In the genomic region with DNA sequence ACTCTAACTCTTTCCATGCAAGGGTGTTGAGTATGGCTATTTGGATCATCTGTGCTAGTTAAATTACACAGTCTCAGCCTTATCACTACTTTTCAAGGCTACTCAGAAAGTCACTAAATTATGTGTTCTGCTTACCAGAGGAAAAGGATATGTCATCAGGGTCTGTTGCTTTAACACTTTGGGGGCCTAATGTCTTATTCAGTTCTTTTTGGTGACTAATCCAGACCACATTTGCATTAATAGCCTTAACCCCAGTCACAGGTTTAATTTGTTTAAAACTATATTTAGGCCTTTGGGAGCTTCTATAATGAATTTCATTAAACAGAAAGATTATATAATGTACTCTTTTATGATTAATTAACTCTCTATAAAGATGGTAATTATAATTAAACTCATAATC, we compare ENCODE assay signal across 14 cellular contexts.
"Had no signal": no experiment of that assay in that cellular context is flagged by ENCODE, and none has a peak within 500 bp of the region (broad histone marks: within the 10 kb centered on the region; RNA-seq: fewer than 3 reads in every experiment).

No MANE protein-coding gene starts in this region.

- H3K27me3 ChIP-seq: hepatocyte, right lobe of liver had no signal

- H2AFZ ChIP-seq: hepatocyte had no signal

- H3K27ac Mint-ChIP-seq: activated B cell treated with CpG ODN at 0.5 μM for 24 hours; activated CD4-positive, alpha-beta T cell treated with anti-CD3 and anti-CD28 coated beads, Interleukin-2, amount 10 ng/mL, durations not matched to agents 24 days and 14 days; activated naive CD4-positive, alpha-beta T cell treated with anti-CD3 and anti-CD28 coated beads for 36 hours; dendritic cell treated with granulocyte-macrophage colony-stimulating factor and Interleukin-4, amounts not matched to agents 40 ng/mL and 50 ng/mL, for 4 days; effector memory CD8-positive, alpha-beta T cell; progenitor cell of endocrine pancreas; T-helper 1 cell treated with Interleukin-12 subunit alpha and Interleukin-12 subunit beta and Interleukin-4 antibody, amounts not matched to agents 30 μg/mL and 1 μg/mL, for 36 hours had no signal

- ATAC-seq: effector memory CD8-positive, alpha-beta T cell; left ventricle myocardium superior; right lobe of liver had no signal

- H3K9me3 ChIP-seq: right lobe of liver had no signal

- DNase-seq: activated B cell treated with CpG ODN at 0.5 μM for 24 hours; activated CD4-positive, alpha-beta T cell treated with anti-CD3 and anti-CD28 coated beads, Interleukin-2, amount 10 ng/mL, durations not matched to agents 24 days and 14 days; activated naive CD4-positive, alpha-beta T cell treated with anti-CD3 and anti-CD28 coated beads for 36 hours; cerebellar nuclear complex; effector memory CD8-positive, alpha-beta T cell; kidney; left ventricle myocardium superior; right lobe of liver; stimulated activated naive CD4-positive, alpha-beta T cell treated with Interleukin-2 at 50 U/mL for 16 hours had no signal

- H3K36me3 ChIP-seq: right lobe of liver had no signal

- H3K27me3 Mint-ChIP-seq: activated B cell treated with CpG ODN at 0.5 μM for 24 hours; activated CD4-positive, alpha-beta T cell treated with anti-CD3 and anti-CD28 coated beads, Interleukin-2, amount 10 ng/mL, durations not matched to agents 24 days and 14 days; dendritic cell treated with granulocyte-macrophage colony-stimulating factor and Interleukin-4, amounts not matched to agents 40 ng/mL and 50 ng/mL, for 4 days; effector memory CD8-positive, alpha-beta T cell; progenitor cell of endocrine pancreas had no signal

- H3K27ac ChIP-seq: epithelial cell of prostate, hepatocyte, right lobe of liver had no signal

- H3K9me3 Mint-ChIP-seq: activated B cell treated with CpG ODN at 0.5 μM for 24 hours; activated CD4-positive, alpha-beta T cell treated with anti-CD3 and anti-CD28 coated beads, Interleukin-2, amount 10 ng/mL, durations not matched to agents 24 days and 14 days; activated naive CD4-positive, alpha-beta T cell treated with anti-CD3 and anti-CD28 coated beads for 36 hours; T-helper 1 cell treated with Interleukin-12 subunit alpha and Interleukin-12 subunit beta and Interleukin-4 antibody, amounts not matched to agents 30 μg/mL and 1 μg/mL, for 36 hours had no signal

- H3K79me2 ChIP-seq: hepatocyte had no signal

- H3K4me1 Mint-ChIP-seq: activated CD4-positive, alpha-beta T cell treated with anti-CD3 and anti-CD28 coated beads, Interleukin-2, amount 10 ng/mL, durations not matched to agents 24 days and 14 days had no signal

- H3K4me2 ChIP-seq: hepatocyte had no signal

- H3K4me3 Mint-ChIP-seq: activated B cell treated with CpG ODN at 0.5 μM for 24 hours; activated CD4-positive, alpha-beta T cell treated with anti-CD3 and anti-CD28 coated beads, Interleukin-2, amount 10 ng/mL, durations not matched to agents 24 days and 14 days; activated naive CD4-positive, alpha-beta T cell treated with anti-CD3 and anti-CD28 coated beads for 36 hours; dendritic cell treated with granulocyte-macrophage colony-stimulating factor and Interleukin-4, amounts not matched to agents 40 ng/mL and 50 ng/mL, for 4 days; effector memory CD8-positive, alpha-beta T cell; T-helper 1 cell treated with Interleukin-12 subunit alpha and Interleukin-12 subunit beta and Interleukin-4 antibody, amounts not matched to agents 30 μg/mL and 1 μg/mL, for 36 hours had no signal

- H3K4me1 ChIP-seq: right lobe of liver had no signal

- H3K4me3 ChIP-seq: hepatocyte, right lobe of liver had no signal
